Comparison of ENCODE assay signal across 35 cellular contexts in the genomic region with DNA sequence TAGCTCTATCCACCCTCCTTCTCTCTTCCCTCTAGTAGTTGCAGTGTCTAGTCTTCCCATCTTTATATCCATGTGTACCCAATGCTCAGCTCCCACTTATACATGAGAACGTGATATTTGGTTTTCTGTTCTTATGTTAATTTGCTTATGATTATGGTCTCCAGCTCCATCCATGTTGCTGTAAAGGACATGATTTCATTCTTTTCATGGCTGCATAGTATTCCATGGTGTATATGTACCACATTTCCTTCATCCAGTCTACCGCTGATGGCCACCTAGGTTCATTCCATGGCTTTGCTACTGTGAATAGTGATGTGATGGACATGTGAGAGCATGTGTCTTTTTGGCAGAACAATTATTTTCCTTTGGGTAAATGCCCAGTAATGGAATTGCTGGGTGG. TPM values are rescaled to one million over a fixed set of nuclear protein-coding genes. Genes with fewer than 3 reads are reported as not detected.
"Had no signal": no experiment of that assay in that cellular context is flagged by ENCODE, and none has a peak within 500 bp of the region (broad histone marks: within the 10 kb centered on the region; RNA-seq: fewer than 3 reads in every experiment).

No MANE protein-coding gene starts in this region.

- H3K27me3 ChIP-seq: body of pancreas had no signal

- H3K27ac ChIP-seq: gastroesophageal sphincter, heart right ventricle, WERI-Rb-1 had no signal

- H3K36me3 Mint-ChIP-seq: activated CD4-positive, alpha-beta memory T cell treated with anti-CD3 and anti-CD28 coated beads for 36 hours; activated CD8-positive, alpha-beta memory T cell treated with anti-CD3 and anti-CD28 coated beads, Interleukin-2, amount 10 ng/mL, durations not matched to agents 7 days and 5 days; activated naive CD8-positive, alpha-beta T cell had no signal

- H3K4me1 Mint-ChIP-seq: activated CD4-positive, alpha-beta T cell treated with anti-CD3 and anti-CD28 coated beads for 36 hours; T-helper 17 cell had no signal

- H3K4me1 ChIP-seq: esophagus squamous epithelium, gastroesophageal sphincter, heart right ventricle had no signal

- H3K4me3 Mint-ChIP-seq: activated B cell treated with CpG ODN at 0.5 μM for 24 hours; activated CD4-positive, alpha-beta memory T cell treated with anti-CD3 and anti-CD28 coated beads for 36 hours; activated CD4-positive, alpha-beta T cell treated with anti-CD3 and anti-CD28 coated beads for 36 hours; activated CD4-positive, alpha-beta T cell treated with anti-CD3 and anti-CD28 coated beads, Interleukin-2, amount 10 ng/mL, durations not matched to agents 24 days and 14 days; activated CD8-positive, alpha-beta memory T cell treated with anti-CD3 and anti-CD28 coated beads, Interleukin-2, amount 10 ng/mL, durations not matched to agents 7 days and 5 days; activated CD8-positive, alpha-beta T cell treated with anti-CD3 and anti-CD28 coated beads, Interleukin-2, amount 10 ng/mL, durations not matched to agents 7 days and 5 days; activated naive CD8-positive, alpha-beta T cell; effector memory CD8-positive, alpha-beta T cell; T-helper 17 cell; T-helper 2 cell treated with Interferon-gamma antibody and Interleukin-4, amounts not matched to agents 5 μg/mL and 100 μg/mL, for 36 hours had no signal

- DNase-seq: activated B cell treated with CpG ODN at 0.5 μM for 24 hours; activated CD4-positive, alpha-beta memory T cell treated with anti-CD3 and anti-CD28 coated beads for 36 hours; activated CD4-positive, alpha-beta T cell treated with anti-CD3 and anti-CD28 coated beads for 36 hours; activated CD4-positive, alpha-beta T cell treated with anti-CD3 and anti-CD28 coated beads, Interleukin-2, amount 10 ng/mL, durations not matched to agents 24 days and 14 days; activated CD8-positive, alpha-beta memory T cell treated with anti-CD3 and anti-CD28 coated beads, Interleukin-2, amount 10 ng/mL, durations not matched to agents 7 days and 5 days; activated CD8-positive, alpha-beta memory T cell treated with anti-CD3 and anti-CD28 coated beads, Interleukin-2, amount 50 U/mL, for 4 hours; activated CD8-positive, alpha-beta T cell treated with anti-CD3 and anti-CD28 coated beads, Interleukin-2, amount 10 ng/mL, durations not matched to agents 7 days and 5 days; activated gamma-delta T cell treated with Interleukin-2 at 50 U/mL for 16 hours; activated naive CD4-positive, alpha-beta T cell treated with anti-CD3 and anti-CD28 coated beads, Interleukin-2, amount 50 U/mL, for 16 hours; activated naive CD4-positive, alpha-beta T cell treated with Interleukin-2 at 50 U/mL for 16 hours; activated T-cell treated with anti-CD3 and anti-CD28 coated beads, Interleukin-2, amount 50 U/mL, for 1 hour; activated T-cell treated with anti-CD3 and anti-CD28 coated beads, Interleukin-2, amount 50 U/mL, for 48 hours; amniotic stem cell; aorta; body of pancreas; cortex of kidney; dermis blood vessel endothelial cell; effector CD4-positive, alpha-beta T cell; effector memory CD8-positive, alpha-beta T cell; erythroblast; esophagus squamous epithelium; foreskin melanocyte; heart right ventricle; T-helper 1 cell; T-helper 17 cell; T1000; WERI-Rb-1 had no signal

- H3K27ac Mint-ChIP-seq: activated B cell treated with CpG ODN at 0.5 μM for 24 hours; activated CD4-positive, alpha-beta memory T cell treated with anti-CD3 and anti-CD28 coated beads for 36 hours; activated CD4-positive, alpha-beta T cell treated with anti-CD3 and anti-CD28 coated beads for 36 hours; activated CD4-positive, alpha-beta T cell treated with anti-CD3 and anti-CD28 coated beads, Interleukin-2, amount 10 ng/mL, durations not matched to agents 24 days and 14 days; activated CD8-positive, alpha-beta T cell treated with anti-CD3 and anti-CD28 coated beads, Interleukin-2, amount 10 ng/mL, durations not matched to agents 7 days and 5 days; activated naive CD8-positive, alpha-beta T cell; effector memory CD8-positive, alpha-beta T cell; T-helper 17 cell; T-helper 2 cell treated with Interferon-gamma antibody and Interleukin-4, amounts not matched to agents 5 μg/mL and 100 μg/mL, for 36 hours had no signal

- H3K36me3 ChIP-seq: esophagus squamous epithelium, gastroesophageal sphincter, heart right ventricle, WERI-Rb-1 had no signal

- H3K4me3 ChIP-seq: body of pancreas, esophagus squamous epithelium, gastroesophageal sphincter, heart right ventricle had no signal

- H3K9me3 Mint-ChIP-seq: activated B cell treated with CpG ODN at 0.5 μM for 24 hours; activated CD4-positive, alpha-beta memory T cell treated with anti-CD3 and anti-CD28 coated beads for 36 hours; activated CD4-positive, alpha-beta T cell treated with anti-CD3 and anti-CD28 coated beads, Interleukin-2, amount 10 ng/mL, durations not matched to agents 24 days and 14 days; effector memory CD8-positive, alpha-beta T cell; T-helper 2 cell treated with Interferon-gamma antibody and Interleukin-4, amounts not matched to agents 5 μg/mL and 100 μg/mL, for 36 hours had no signal

- H3K9me3 ChIP-seq: body of pancreas, esophagus squamous epithelium, gastroesophageal sphincter, heart right ventricle had no signal

- H3K27me3 Mint-ChIP-seq: activated B cell treated with CpG ODN at 0.5 μM for 24 hours; activated CD4-positive, alpha-beta memory T cell treated with anti-CD3 and anti-CD28 coated beads for 36 hours; activated CD4-positive, alpha-beta T cell treated with anti-CD3 and anti-CD28 coated beads for 36 hours; activated CD8-positive, alpha-beta memory T cell treated with anti-CD3 and anti-CD28 coated beads, Interleukin-2, amount 10 ng/mL, durations not matched to agents 7 days and 5 days; activated naive CD8-positive, alpha-beta T cell; effector memory CD8-positive, alpha-beta T cell; T-helper 17 cell had no signal

- ATAC-seq: activated CD4-positive, alpha-beta T cell treated with anti-CD3 and anti-CD28 coated beads for 36 hours; activated CD4-positive, CD25-positive, alpha-beta regulatory T cell treated with anti-CD3 and anti-CD28 coated beads, Interleukin-2, amount 50 U/mL, for 24 hours; activated CD8-positive, alpha-beta memory T cell treated with anti-CD3 and anti-CD28 coated beads, Interleukin-2, amount 10 ng/mL, durations not matched to agents 7 days and 5 days; activated CD8-positive, alpha-beta T cell treated with anti-CD3 and anti-CD28 coated beads, Interleukin-2, amount 10 ng/mL, durations not matched to agents 7 days and 5 days; body of pancreas; effector memory CD8-positive, alpha-beta T cell; gastroesophageal sphincter; heart right ventricle; T-helper 17 cell had no signal

RNA-seq across cellular contexts. Expression of a gene that starts 6.5 kb away (rescaled TPM):
- total RNA-seq: activated B cell treated with CpG ODN at 0.5 μM for 24 hours; activated CD4-positive, alpha-beta memory T cell treated with anti-CD3 and anti-CD28 coated beads for 36 hours; activated CD4-positive, alpha-beta T cell treated with anti-CD3 and anti-CD28 coated beads for 36 hours; activated CD4-positive, alpha-beta T cell treated with anti-CD3 and anti-CD28 coated beads, Interleukin-2, amount 10 ng/mL, durations not matched to agents 24 days and 14 days; activated CD8-positive, alpha-beta memory T cell treated with anti-CD3 and anti-CD28 coated beads for 36 hours; activated CD8-positive, alpha-beta memory T cell treated with anti-CD3 and anti-CD28 coated beads, Interleukin-2, amount 10 ng/mL, durations not matched to agents 7 days and 5 days; activated CD8-positive, alpha-beta T cell treated with anti-CD3 and anti-CD28 coated beads, Interleukin-2, amount 10 ng/mL, durations not matched to agents 7 days and 5 days; chondrocyte; dermis blood vessel endothelial cell; esophagus squamous epithelium; fibroblast of villous mesenchyme; gastroesophageal sphincter; T-helper 17 cell had no signal

RNA-seq across cellular contexts. Expression of a gene that starts 28.0 kb away (rescaled TPM):
- total RNA-seq: activated B cell treated with CpG ODN at 0.5 μM for 24 hours; activated CD4-positive, alpha-beta memory T cell treated with anti-CD3 and anti-CD28 coated beads for 36 hours; activated CD4-positive, alpha-beta T cell treated with anti-CD3 and anti-CD28 coated beads for 36 hours; activated CD4-positive, alpha-beta T cell treated with anti-CD3 and anti-CD28 coated beads, Interleukin-2, amount 10 ng/mL, durations not matched to agents 24 days and 14 days; activated CD8-positive, alpha-beta memory T cell treated with anti-CD3 and anti-CD28 coated beads for 36 hours; activated CD8-positive, alpha-beta memory T cell treated with anti-CD3 and anti-CD28 coated beads, Interleukin-2, amount 10 ng/mL, durations not matched to agents 7 days and 5 days; activated CD8-positive, alpha-beta T cell treated with anti-CD3 and anti-CD28 coated beads, Interleukin-2, amount 10 ng/mL, durations not matched to agents 7 days and 5 days; chondrocyte; dermis blood vessel endothelial cell; esophagus squamous epithelium; fibroblast of villous mesenchyme; glomerular endothelial cell; T-helper 17 cell had no signal
